ENCODE assay signal across 8 cellular contexts in the genomic region with DNA sequence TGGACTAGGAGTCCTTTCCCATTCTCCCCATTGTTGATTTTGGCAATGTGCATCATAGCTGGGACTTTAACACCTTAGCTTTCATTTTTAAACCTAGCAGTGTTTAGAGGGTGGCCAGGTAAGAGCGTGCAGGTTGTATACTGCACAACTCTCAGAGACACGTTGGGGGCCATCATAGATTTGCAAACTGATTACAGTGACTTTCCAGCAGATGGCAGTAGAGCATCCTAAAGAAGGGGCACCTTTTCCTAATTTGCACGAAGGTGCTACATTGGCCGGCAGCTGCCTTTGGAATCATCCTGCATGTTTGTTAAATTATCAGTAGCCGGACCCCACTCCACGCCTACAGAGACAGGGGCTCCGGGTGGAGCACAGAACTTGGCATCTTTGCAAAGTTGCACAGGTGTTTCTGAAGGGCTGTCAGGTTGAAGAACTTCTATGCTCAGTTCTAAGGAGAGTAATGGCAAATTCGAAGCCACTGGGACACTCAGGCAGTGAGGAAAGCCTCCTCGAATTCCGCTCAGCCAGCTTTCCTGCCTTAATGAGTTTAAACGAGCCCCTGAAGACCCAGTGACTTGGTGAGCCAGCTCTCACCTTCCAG. TPM values are rescaled to one million over a fixed set of nuclear protein-coding genes. Genes with fewer than 3 reads are reported as not detected.
DNase-seq lines count a peak whose midpoint lies in the region; ATAC-seq and TF ChIP-seq lines count a peak whose summit lies in the region.

No MANE protein-coding gene starts in this region.

- TF ChIP-seq POLR2A in spleen (IDR thresholded peaks at IDR 0.05): no peak

- no peaks in the 10 kb centered on the region for H3K36me3 ChIP-seq in spleen

- H3K4me1 ChIP-seq in spleen: no peaks in the 10 kb centered on the region

- no peak overlapping the region for H3K27ac ChIP-seq in spleen

- intact Hi-C loops in left cardiac atrium (cut with DNase I) (no loop called here), spleen (cut with DNase I; ENCODE audit: low total_unique reads) (loop anchor here (5.0 kb wide), 1 partner anchor 118 kb away; no protein-coding TSS in a partner anchor)

- ATAC-seq in left cardiac atrium (peak; percentile 30 to 56), GM21786 (IDR thresholded peaks at IDR 0.05; ENCODE audit: unreplicated experiment) (no peak)

- in situ Hi-C loops in GM13977 (cut with MboI; ENCODE audit: low pct_unique_long_range_greater_than_20kb, low sequenced_read_pairs, unreplicated experiment): no loop called here

- DNase-seq in CD1c-positive myeloid dendritic cell (ENCODE audit: extremely low spot score) (peak; percentile 38), GM13977 (ENCODE audit: low spot score) (peak; percentile 74), NCI-H345 (lab: John Stamatoyannopoulos, UW) (peak; percentile 35), left cardiac atrium (no peak), spleen (no peak), foreskin melanocyte (no peak)
- peak; percentile 28 to 35 for DNase-seq in activated T-cell treated with anti-CD3 and anti-CD28 coated beads, Interleukin-2, amount 50 U/mL, for 48 hours

- 17 to 31% (median 19%) methylated on average over 11 of the region's 11 CpGs for WGBS in spleen, 5 donors

- H3K9me3 ChIP-seq in spleen: no peaks in the 10 kb centered on the region

- peaks cover 0 to 32% (median 0%) of the 10 kb centered on the region in 7 donors for H3K27me3 ChIP-seq in spleen (replicated peaks in 1 of 7)

- no peak overlapping the region for H3K4me3 ChIP-seq in spleen

- peak; percentile 61 for TF ChIP-seq CTCF in GM13977 (IDR thresholded peaks at IDR 0.05; ENCODE audit: extremely low read depth, insufficient read depth, missing control alignments)
- TF ChIP-seq CTCF in spleen (IDR thresholded peaks at IDR 0.05 in 8 of 11, conservative IDR thresholded peaks at IDR 0.05 in 3 of 11): peak in 10 of 11 experiments; percentile 35 to 80 (median 64)

RNA-seq across cellular contexts. Expression of gene LHFPL7, which starts 7.7 kb away (rescaled TPM):
- total RNA-seq in left cardiac atrium (not detected), spleen (not detected)
- not detected for polyA plus RNA-seq in spleen

RNA-seq across cellular contexts. Expression of gene KIAA1671, which starts 13.7 kb away (rescaled TPM):
- total RNA-seq in left cardiac atrium (10 to 100 TPM; 18.2 to 20.7 TPM), spleen (10 to 100 TPM in 4 of 7 donors, 1 to 10 TPM in 3; 7.4 to 11.9 (median 11.4) TPM)
- 1 to 10 TPM in 2 of 3 donors, under 1 TPM in 1; 0.72 to 2.7 (median 1.0) TPM for polyA plus RNA-seq in spleen

Comparison
In these comparisons a context has a peak if more than half of its experiments do, and no peak if none do; other contexts are left out.
1. DNase-seq: peak in CD1c-positive myeloid dendritic cell (single experiment), GM13977 (single experiment), NCI-H345 (single experiment) and activated T-cell treated with anti-CD3 and anti-CD28 coated beads, Interleukin-2, amount 50 U/mL, for 48 hours (2 of 2); none in left cardiac atrium (single experiment), spleen (single experiment) and foreskin melanocyte (single experiment).